ENCODE assay signal across 19 cellular contexts in the genomic region with DNA sequence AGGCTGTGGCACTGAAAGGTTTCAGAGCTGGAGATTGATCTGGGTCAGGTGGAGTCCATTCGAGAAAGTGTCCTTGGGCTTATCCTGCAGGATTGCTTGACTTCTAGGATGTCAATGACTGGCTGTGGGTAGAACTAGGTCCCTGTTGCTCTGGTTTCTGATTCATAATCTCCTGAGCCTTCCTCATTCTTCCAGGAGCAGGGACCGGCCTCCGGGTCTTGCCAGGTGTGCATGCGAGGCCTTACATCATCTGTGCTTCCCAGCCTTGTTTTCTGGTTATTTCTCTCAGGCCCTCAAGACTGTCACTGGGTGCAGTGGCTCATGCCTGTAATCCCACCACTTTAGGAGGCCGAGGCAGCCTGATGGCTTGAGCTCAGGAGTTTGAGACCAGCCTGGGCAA.
"Had no signal": no experiment of that assay in that cellular context is flagged by ENCODE, and none has a peak within 500 bp of the region (broad histone marks: within the 10 kb centered on the region; RNA-seq: fewer than 3 reads in every experiment).

No MANE protein-coding gene starts in this region.

- DNase-seq: activated CD4-positive, alpha-beta memory T cell treated with anti-CD3 and anti-CD28 coated beads, Interleukin-2, amount 10 ng/mL, durations not matched to agents 7 days and 5 days; activated CD4-positive, alpha-beta T cell treated with anti-CD3 and anti-CD28 coated beads for 4 hours; activated effector memory CD4-positive, alpha-beta T cell treated with Interleukin-2 at 50 U/mL for 16 hours; activated T-cell treated with anti-CD3 and anti-CD28 coated beads for 4 hours; amniotic stem cell; caudate nucleus; colonic mucosa; foreskin fibroblast; kidney glomerular epithelial cell; mesenchymal stem cell; nephron progenitor cell; SK-N-SH; stimulated activated CD4-positive, alpha-beta T cell treated with anti-CD3 and anti-CD28 coated beads, Interleukin-2, amount 100 ng/mL, for 48 hours; stimulated activated naive CD4-positive, alpha-beta T cell; T-helper 1 cell; transverse colon; WERI-Rb-1 had no signal

- H3K4me1 ChIP-seq: colonic mucosa, right atrium auricular region had no signal

- H3K9me3 Mint-ChIP-seq: activated CD4-positive, alpha-beta memory T cell treated with anti-CD3 and anti-CD28 coated beads, Interleukin-2, amount 10 ng/mL, durations not matched to agents 7 days and 5 days; nephron progenitor cell had no signal

- H3K36me3 ChIP-seq: colonic mucosa, right atrium auricular region, WERI-Rb-1 had no signal

- H3K4me3 Mint-ChIP-seq: activated CD4-positive, alpha-beta memory T cell treated with anti-CD3 and anti-CD28 coated beads, Interleukin-2, amount 10 ng/mL, durations not matched to agents 7 days and 5 days; nephron progenitor cell had no signal

- H3K9me3 ChIP-seq: colonic mucosa, right atrium auricular region, SK-N-SH, transverse colon had no signal

- H3K27ac Mint-ChIP-seq: activated CD4-positive, alpha-beta memory T cell treated with anti-CD3 and anti-CD28 coated beads, Interleukin-2, amount 10 ng/mL, durations not matched to agents 7 days and 5 days; nephron progenitor cell; progenitor cell of endocrine pancreas had no signal

- H3K27ac ChIP-seq: colonic mucosa, right atrium auricular region, transverse colon, WERI-Rb-1 had no signal

- H3K27me3 ChIP-seq: colonic mucosa, right atrium auricular region, transverse colon had no signal

- H3K4me3 ChIP-seq: colonic mucosa, right atrium auricular region, transverse colon had no signal

- H3K9ac ChIP-seq: SK-N-SH had no signal

- H3K27me3 Mint-ChIP-seq: activated CD4-positive, alpha-beta memory T cell treated with anti-CD3 and anti-CD28 coated beads, Interleukin-2, amount 10 ng/mL, durations not matched to agents 7 days and 5 days; progenitor cell of endocrine pancreas had no signal
